ENCODE assay signal across 21 cellular contexts in the genomic region with DNA sequence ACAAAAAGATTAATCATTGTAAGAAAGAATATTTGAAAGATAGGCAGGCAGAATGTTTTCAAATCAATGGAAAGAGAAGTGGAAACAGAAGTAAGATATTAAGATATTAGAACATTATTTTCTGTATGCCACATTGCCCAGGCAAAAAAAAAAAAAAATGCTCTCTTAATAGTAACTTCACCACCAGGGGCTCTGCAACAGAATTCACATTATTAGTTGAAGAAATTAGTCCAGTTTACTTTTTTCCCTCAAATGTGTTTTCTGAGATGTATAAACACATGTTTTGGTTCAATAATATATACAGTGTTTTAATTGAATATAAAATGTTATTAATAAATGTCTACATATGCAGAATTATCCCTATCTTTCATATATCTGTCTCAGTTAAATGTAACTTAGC.
DNase-seq lines count a peak whose midpoint lies in the region; ATAC-seq and TF ChIP-seq lines count a peak whose summit lies in the region.
"Had no signal": no experiment of that assay in that cellular context is flagged by ENCODE, and none has a peak within 500 bp of the region (broad histone marks: within the 10 kb centered on the region; RNA-seq: fewer than 3 reads in every experiment).

No MANE protein-coding gene starts in this region.

- H3K9me3 ChIP-seq in OCI-LY3 (ENCODE audit: insufficient read depth, low read length) = no peaks in the 10 kb centered on the region
- H3K9me3 ChIP-seq in smooth muscle cell (replicated peaks; ENCODE audit: low read depth) = no peaks in the 10 kb centered on the region
- H3K9me3 ChIP-seq: esophagus squamous epithelium had no signal

- TF ChIP-seq CTCF in OCI-LY3 (IDR thresholded peaks at IDR 0.05; ENCODE audit: low read depth, low read length) (peak; percentile 19; the same call in 1 of the 2 replicates), fibroblast of pulmonary artery (IDR thresholded peaks at IDR 0.05; ENCODE audit: low read length, missing control alignments) (peak; percentile 37), smooth muscle cell (IDR thresholded peaks at IDR 0.05; ENCODE audit: borderline replicate concordance, insufficient read depth, poor library complexity, severe bottlenecking) (peak; percentile 13)

- no peak overlapping the region for H3K9ac ChIP-seq in OCI-LY3 (ENCODE audit: low read length)
- H3K9ac ChIP-seq in smooth muscle cell (ENCODE audit: low read depth) = no peak overlapping the region

- no peaks in the 10 kb centered on the region for H3K36me3 ChIP-seq in OCI-LY3 (replicated peaks; ENCODE audit: low read depth, low read length)
- H3K36me3 ChIP-seq in smooth muscle cell (ENCODE audit: low read depth) = no peaks in the 10 kb centered on the region

- no peaks in the 10 kb centered on the region for H3F3A ChIP-seq in smooth muscle cell (ENCODE audit: low read depth)

- H3K27ac ChIP-seq in OCI-LY3 (ENCODE audit: low read length) = no peak overlapping the region
- H3K27ac ChIP-seq in smooth muscle cell (ENCODE audit: low read depth) = no peak overlapping the region
- H3K27ac ChIP-seq: dorsolateral prefrontal cortex, esophagus squamous epithelium had no signal

- DNase-seq in DMS53 (lab: John Stamatoyannopoulos, UW) (peak; percentile 11), DMS53 treated with DMSO at 0.1 percent for 48 hours (lab: John Stamatoyannopoulos, UW; ENCODE audit: unreplicated experiment) (no peak), fibroblast of pulmonary artery (ENCODE audit: low read depth) (no peak), smooth muscle cell (lab: John Stamatoyannopoulos, UW; ENCODE audit: unreplicated experiment) (no peak), SIG-M5 treated with dmso at 0.1 percent for 504 hours (lab: John Stamatoyannopoulos, UW; ENCODE audit: unreplicated experiment) (no peak)
- no peak for DNase-seq in stimulated activated CD4-positive, alpha-beta T cell treated with anti-CD3 and anti-CD28 coated beads, Interleukin-4, amount 100 ng/mL, for 24 hours
- DNase-seq: activated CD4-positive, alpha-beta T cell treated with anti-CD3 and anti-CD28 coated beads, Interleukin-2, amount 50 U/mL, for 1 hour; activated T-cell treated with anti-CD3 and anti-CD28 coated beads for 4 hours; dorsolateral prefrontal cortex; esophagus squamous epithelium; mesendoderm; NCI-H2171; NCI-H748 treated with DMSO at 0.1 percent for 48 hours; right cardiac atrium; stimulated activated naive CD8-positive, alpha-beta T cell treated with anti-CD3 and anti-CD28 coated beads, Interleukin-15, Interleukin-2, amounts not matched to agents 100 U/mL and 50 U/mL, for 24 hours; T-cell; trophoblast cell had no signal

- H2AFZ ChIP-seq in OCI-LY3 (ENCODE audit: low read depth, low read length) (no peak overlapping the region), smooth muscle cell (ENCODE audit: low read depth) (no peak overlapping the region)
- H2AFZ ChIP-seq: GM23338 had no signal

- no peak overlapping the region for H3K4me3 ChIP-seq in OCI-LY3 (ENCODE audit: low read length)
- H3K4me3 ChIP-seq in fibroblast of pulmonary artery (replicated peaks; ENCODE audit: low read depth, low read length) = no peak overlapping the region
- no peak overlapping the region for H3K4me3 ChIP-seq in smooth muscle cell
- H3K4me3 ChIP-seq: dorsolateral prefrontal cortex, esophagus squamous epithelium, GM23338 had no signal

- no peak for ATAC-seq in GM21825 (IDR thresholded peaks at IDR 0.05; ENCODE audit: unreplicated experiment)
- ATAC-seq: activated naive CD4-positive, alpha-beta T cell treated with anti-CD3 and anti-CD28 coated beads, Interleukin-2, amount 50 U/mL, for 72 hours; GM23338; right cardiac atrium; stimulated activated naive CD8-positive, alpha-beta T cell treated with anti-CD3 and anti-CD28 coated beads, Interleukin-15, Interleukin-2, amounts not matched to agents 100 U/mL and 50 U/mL, for 24 hours; T-cell had no signal

- no peak overlapping the region for H3K4me2 ChIP-seq in OCI-LY3 (ENCODE audit: low read length)
- H3K4me2 ChIP-seq in smooth muscle cell = no peak overlapping the region
- H3K4me2 ChIP-seq: GM23338 had no signal

- H3K79me2 ChIP-seq in OCI-LY3 (ENCODE audit: low read length) (no peaks in the 10 kb centered on the region), smooth muscle cell (ENCODE audit: low read depth) (no peaks in the 10 kb centered on the region)

- H3K4me1 ChIP-seq in OCI-LY3 (ENCODE audit: low read length) (no peaks in the 10 kb centered on the region), smooth muscle cell (ENCODE audit: low read depth) (no peaks in the 10 kb centered on the region)
- H3K4me1 ChIP-seq: esophagus squamous epithelium had no signal

- H4K20me1 ChIP-seq in OCI-LY3 (ENCODE audit: insufficient read depth, low read length) = no peaks in the 10 kb centered on the region
- no peaks in the 10 kb centered on the region for H4K20me1 ChIP-seq in smooth muscle cell (ENCODE audit: low read depth)

- H3K27me3 ChIP-seq in OCI-LY3 (ENCODE audit: low read depth, low read length) (no peaks in the 10 kb centered on the region), smooth muscle cell (ENCODE audit: low read depth) (no peaks in the 10 kb centered on the region)
- H3K27me3 ChIP-seq: dorsolateral prefrontal cortex, esophagus squamous epithelium had no signal
